Comparison of ENCODE assay signal across 11 cellular contexts in the genomic region with DNA sequence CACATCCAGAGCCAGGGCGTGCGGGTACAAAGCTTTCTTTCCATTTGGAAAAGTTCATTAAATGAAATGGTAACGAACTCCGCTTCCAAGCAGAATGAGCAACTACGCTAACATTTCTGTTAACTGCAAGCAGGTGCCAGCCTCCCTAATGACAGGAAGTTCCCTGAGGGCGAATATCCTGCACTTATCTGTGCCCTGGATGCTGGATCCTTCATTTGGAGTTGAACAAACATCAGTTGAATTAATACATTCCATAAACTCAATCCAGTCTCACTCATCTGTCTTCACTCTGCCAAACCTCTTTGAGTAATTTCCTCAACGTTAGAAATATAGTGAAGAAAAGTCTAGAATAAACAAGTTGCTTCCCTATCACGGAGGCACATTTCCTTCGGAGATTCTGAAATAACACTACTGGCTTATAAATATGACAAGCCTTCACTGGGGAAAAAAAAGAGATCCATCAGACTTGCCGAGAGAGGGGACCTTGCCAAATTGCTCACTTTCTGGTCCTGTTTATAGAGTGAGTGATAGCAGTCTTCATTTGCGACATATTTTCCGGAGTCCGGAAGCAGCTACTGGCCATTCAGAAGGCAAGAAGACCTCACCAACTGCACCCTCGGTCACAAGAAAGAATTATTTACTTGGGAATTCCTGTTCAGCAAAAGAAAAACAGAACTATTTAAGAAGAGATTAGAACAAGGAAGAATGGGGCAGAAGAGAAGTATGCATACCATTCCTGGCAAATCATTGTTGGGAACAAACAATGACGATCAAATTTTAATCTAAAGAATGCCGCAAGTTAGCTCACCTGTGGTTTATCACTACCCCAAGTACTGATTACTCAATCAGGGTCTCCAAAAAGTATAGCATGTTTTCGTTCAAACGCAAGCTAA.
DNase-seq lines count a peak whose midpoint lies in the region; ATAC-seq and TF ChIP-seq lines count a peak whose summit lies in the region.
"Had no signal": no experiment of that assay in that cellular context is flagged by ENCODE, and none has a peak within 500 bp of the region (broad histone marks: within the 10 kb centered on the region; RNA-seq: fewer than 3 reads in every experiment).

No MANE protein-coding gene starts in this region.

- TF ChIP-seq CTCF in HL-60 (IDR thresholded peaks at IDR 0.05; ENCODE audit: insufficient read depth, low read length): no peak

- H3K36me3 Mint-ChIP-seq in activated T-helper 2 cell treated with anti-CD3 and anti-CD28 coated beads, Interferon-gamma antibody, Interleukin-2, Interleukin-4, amounts not matched to agents 10 μg/mL and 5 μg/mL and 100 μg/mL, durations not matched to agents 14 hours and 24 hours and 36 hours (ENCODE audit: low read depth): peaks cover 66% of the 10 kb centered on the region

- DNase-seq in HL-60 (ENCODE audit: low read depth in 1 of 2, low spot score in 1 of 2): no peak
- no peak for DNase-seq in activated T-helper 2 cell treated with anti-CD3 and anti-CD28 coated beads, Interferon-gamma antibody, Interleukin-2, Interleukin-4, amounts not matched to agents 10 μg/mL and 5 μg/mL and 100 μg/mL, durations not matched to agents 14 hours and 24 hours and 36 hours (ENCODE audit: low spot score)
- peak; percentile 22 for DNase-seq in glomerular visceral epithelial cell (ENCODE audit: extremely low spot score)
- DNase-seq in pulmonary artery endothelial cell (ENCODE audit: low read depth, low spot score): peak; percentile 99
- no peak for DNase-seq in activated gamma-delta T cell treated with Interleukin-2 at 50 U/mL for 16 hours
- DNase-seq in LoVo (ENCODE audit: low spot score): no peak
- DNase-seq: effector CD8-positive, alpha-beta T cell; HCEC 1CT had no signal

- H3K27ac Mint-ChIP-seq in activated T-helper 2 cell treated with anti-CD3 and anti-CD28 coated beads, Interferon-gamma antibody, Interleukin-2, Interleukin-4, amounts not matched to agents 10 μg/mL and 5 μg/mL and 100 μg/mL, durations not matched to agents 14 hours and 24 hours and 36 hours: peak overlapping the region; percentile 55

- intact Hi-C loops in activated T-helper 2 cell treated with anti-CD3 and anti-CD28 coated beads, Interferon-gamma antibody, Interleukin-2, Interleukin-4, amounts not matched to agents 10 μg/mL and 5 μg/mL and 100 μg/mL, durations not matched to agents 14 hours and 24 hours and 36 hours (cut with micrococcal nuclease): no loop called here

- H3K27me3 Mint-ChIP-seq in activated T-helper 2 cell treated with anti-CD3 and anti-CD28 coated beads, Interferon-gamma antibody, Interleukin-2, Interleukin-4, amounts not matched to agents 10 μg/mL and 5 μg/mL and 100 μg/mL, durations not matched to agents 14 hours and 24 hours and 36 hours (ENCODE audit: low read depth): no peaks in the 10 kb centered on the region

- H3K27ac ChIP-seq in HL-60 (replicated peaks): peak overlapping the region; percentile 57; the same call in 1 of the 2 replicates

- no peak overlapping the region for H3K4me3 ChIP-seq in HL-60 (replicated peaks; ENCODE audit: insufficient read depth, low read length)

- no peaks in the 10 kb centered on the region for H3K27me3 ChIP-seq in HL-60 (ENCODE audit: insufficient read depth, poor library complexity, severe bottlenecking)

- ATAC-seq in GM19455 (IDR thresholded peaks at IDR 0.05; ENCODE audit: unreplicated experiment) (no peak), HG02885 (IDR thresholded peaks at IDR 0.05; ENCODE audit: poor library complexity, unreplicated experiment) (no peak)

- H3K9me3 Mint-ChIP-seq in activated T-helper 2 cell treated with anti-CD3 and anti-CD28 coated beads, Interferon-gamma antibody, Interleukin-2, Interleukin-4, amounts not matched to agents 10 μg/mL and 5 μg/mL and 100 μg/mL, durations not matched to agents 14 hours and 24 hours and 36 hours: no peaks in the 10 kb centered on the region
- H3K9me3 Mint-ChIP-seq: nephron had no signal

- no peak overlapping the region for H3K4me3 Mint-ChIP-seq in activated T-helper 2 cell treated with anti-CD3 and anti-CD28 coated beads, Interferon-gamma antibody, Interleukin-2, Interleukin-4, amounts not matched to agents 10 μg/mL and 5 μg/mL and 100 μg/mL, durations not matched to agents 14 hours and 24 hours and 36 hours (ENCODE audit: low read depth)
- H3K4me3 Mint-ChIP-seq: nephron had no signal

- peaks cover 46% of the 10 kb centered on the region for H3K4me1 Mint-ChIP-seq in activated T-helper 2 cell treated with anti-CD3 and anti-CD28 coated beads, Interferon-gamma antibody, Interleukin-2, Interleukin-4, amounts not matched to agents 10 μg/mL and 5 μg/mL and 100 μg/mL, durations not matched to agents 14 hours and 24 hours and 36 hours (ENCODE audit: low read depth)

Comparison
In these comparisons a context has a peak if more than half of its experiments do, and no peak if none do; other contexts are left out.
1. DNase-seq: peak in glomerular visceral epithelial cell (single experiment) and pulmonary artery endothelial cell (single experiment); none in HL-60 (0 of 2), activated T-helper 2 cell treated with anti-CD3 and anti-CD28 coated beads, Interferon-gamma antibody, Interleukin-2, Interleukin-4, amounts not matched to agents 10 μg/mL and 5 μg/mL and 100 μg/mL, durations not matched to agents 14 hours and 24 hours and 36 hours (single experiment), activated gamma-delta T cell treated with Interleukin-2 at 50 U/mL for 16 hours (single experiment) and LoVo (single experiment).